ENCODE assay signal across 25 cellular contexts in genomic region chr4:80155286-80155982, GRCh38. TPM values are rescaled to one million over a fixed set of nuclear protein-coding genes. Genes with fewer than 3 reads are reported as not detected.
DNase-seq lines count a peak whose midpoint lies in the region; ATAC-seq and TF ChIP-seq lines count a peak whose summit lies in the region.
"Had no signal": no experiment of that assay in that cellular context is flagged by ENCODE, and none has a peak within 500 bp of the region (broad histone marks: within the 10 kb centered on the region; RNA-seq: fewer than 3 reads in every experiment).

No MANE protein-coding gene starts in this region.

- H3K9me3 ChIP-seq in A673 (ENCODE audit: low read depth, low read length, poor library complexity, severe bottlenecking) (no peaks in the 10 kb centered on the region), right lobe of liver (no peaks in the 10 kb centered on the region)
- no peaks in the 10 kb centered on the region for H3K9me3 ChIP-seq in naive thymus-derived CD4-positive, alpha-beta T cell (ENCODE audit: control insufficient read depth in 2 of 3, low read length in 3 of 3)
- H3K9me3 ChIP-seq: BE2C, transverse colon had no signal

- no peak overlapping the region for H3K4me3 ChIP-seq in A673 (ENCODE audit: low read depth, low read length, poor library complexity, severe bottlenecking)
- H3K4me3 ChIP-seq in right lobe of liver, result no peak overlapping the region
- H3K4me3 ChIP-seq in naive thymus-derived CD4-positive, alpha-beta T cell (ENCODE audit: low read length), result no peak overlapping the region
- H3K4me3 ChIP-seq: skin epidermis, transverse colon had no signal

- BruUV-seq in A673 (replicated peaks; lab: Mats Ljungman, UMichigan), result no TSS peak

- TF ChIP-seq CTCF in A673 (conservative IDR thresholded peaks at IDR 0.05; ENCODE audit: low read depth, low read length), result no peak
- no peak for TF ChIP-seq CTCF in right lobe of liver (IDR thresholded peaks at IDR 0.05)

- H3K36me3 ChIP-seq in A673 (ENCODE audit: insufficient read depth, low read length, poor library complexity, severe bottlenecking), result no peaks in the 10 kb centered on the region
- H3K36me3 ChIP-seq in right lobe of liver, result no peaks in the 10 kb centered on the region
- no peaks in the 10 kb centered on the region for H3K36me3 ChIP-seq in naive thymus-derived CD4-positive, alpha-beta T cell (ENCODE audit: control insufficient read depth in 2 of 3, insufficient read depth in 3 of 3, low read length in 3 of 3)
- H3K36me3 ChIP-seq: BE2C, transverse colon had no signal

- peaks cover 39% of the 10 kb centered on the region for H3K4me1 Mint-ChIP-seq in stimulated activated naive CD8-positive, alpha-beta T cell treated with anti-CD3 and anti-CD28 coated beads, Interleukin-15, Interleukin-2, amounts not matched to agents 100 ng/mL and 50 ng/mL, for 24 hours (ENCODE audit: low read depth)
- H3K4me1 Mint-ChIP-seq in stimulated activated naive CD8-positive, alpha-beta T cell treated with anti-CD3 and anti-CD28 coated beads, Interleukin-15, amount 100 ng/mL, for 72 hours, result peaks cover 29% of the 10 kb centered on the region
- peaks cover 0 to 14% (median 10%) of the 10 kb centered on the region in 7 donors for H3K4me1 Mint-ChIP-seq in naive thymus-derived CD4-positive, alpha-beta T cell
- H3K4me1 Mint-ChIP-seq: activated B cell treated with CpG ODN at 0.5 μM for 24 hours; activated naive CD8-positive, alpha-beta T cell treated with anti-CD3 and anti-CD28 coated beads, Interleukin-2, amount 10 ng/mL, durations not matched to agents 7 days and 5 days; central memory CD8-positive, alpha-beta T cell; natural killer cell had no signal

- peak overlapping the region; percentile 91 for H3K27ac Mint-ChIP-seq in stimulated activated naive CD8-positive, alpha-beta T cell treated with anti-CD3 and anti-CD28 coated beads, Interleukin-15, Interleukin-2, amounts not matched to agents 100 ng/mL and 50 ng/mL, for 24 hours
- no peak overlapping the region for H3K27ac Mint-ChIP-seq in stimulated activated naive CD8-positive, alpha-beta T cell treated with anti-CD3 and anti-CD28 coated beads, Interleukin-15, amount 100 ng/mL, for 72 hours
- no peak overlapping the region for H3K27ac Mint-ChIP-seq in naive thymus-derived CD4-positive, alpha-beta T cell
- H3K27ac Mint-ChIP-seq: activated B cell treated with CpG ODN at 0.5 μM for 24 hours; activated naive CD8-positive, alpha-beta T cell treated with anti-CD3 and anti-CD28 coated beads, Interleukin-2, amount 10 ng/mL, durations not matched to agents 7 days and 5 days; natural killer cell had no signal

- no peak for DNase-seq in stimulated activated naive CD8-positive, alpha-beta T cell treated with anti-CD3 and anti-CD28 coated beads, Interleukin-15, amount 100 ng/mL, for 72 hours
- DNase-seq in NCI-H446 (lab: John Stamatoyannopoulos, UW) (peak; percentile 27 to 54), dedifferentiated amniotic fluid mesenchymal stem cell (ENCODE audit: extremely low spot score) (peak; percentile 23), A673 (ENCODE audit: low spot score) (no peak), right lobe of liver (no peak)
- DNase-seq in naive thymus-derived CD4-positive, alpha-beta T cell, result no peak
- DNase-seq: ACHN; activated B cell treated with CpG ODN at 0.5 μM for 24 hours; activated CD4-positive, alpha-beta T cell treated with anti-CD3 and anti-CD28 coated beads, Interleukin-2, amount 50 U/mL, for 4 hours; activated CD8-positive, alpha-beta memory T cell treated with anti-CD3 and anti-CD28 coated beads, Interleukin-2, amount 50 U/mL, for 48 hours; activated naive CD8-positive, alpha-beta T cell treated with anti-CD3 and anti-CD28 coated beads, Interleukin-2, amount 10 ng/mL, durations not matched to agents 7 days and 5 days; BE2C; dermis blood vessel endothelial cell; DND-41; KBM-7; midbrain; natural killer cell; SIG-M5; stimulated activated CD4-positive, alpha-beta T cell treated with anti-CD3 and anti-CD28 coated beads, Interleukin-2, amount 100 ng/mL, for 24 hours; transverse colon had no signal

- H3K27me3 ChIP-seq in A673 (replicated peaks; ENCODE audit: insufficient read depth, low read depth, low read length, poor library complexity), result no peaks in the 10 kb centered on the region
- H3K27me3 ChIP-seq in right lobe of liver, result no peaks in the 10 kb centered on the region
- H3K27me3 ChIP-seq in naive thymus-derived CD4-positive, alpha-beta T cell (ENCODE audit: control insufficient read depth in 2 of 2, insufficient read depth in 2 of 2, low read length in 2 of 2), result no peaks in the 10 kb centered on the region
- H3K27me3 ChIP-seq: BE2C, transverse colon had no signal

- peaks cover 4% of the 10 kb centered on the region for H3K9me3 Mint-ChIP-seq in stimulated activated naive CD8-positive, alpha-beta T cell treated with anti-CD3 and anti-CD28 coated beads, Interleukin-15, Interleukin-2, amounts not matched to agents 100 ng/mL and 50 ng/mL, for 24 hours
- peaks cover 9 to 20% of the 10 kb centered on the region in 2 donors for H3K9me3 Mint-ChIP-seq in stimulated activated naive CD8-positive, alpha-beta T cell treated with anti-CD3 and anti-CD28 coated beads, Interleukin-15, amount 100 ng/mL, for 72 hours
- H3K9me3 Mint-ChIP-seq in naive thymus-derived CD4-positive, alpha-beta T cell, result peaks cover 0 to 7% (median 3%) of the 10 kb centered on the region in 11 donors
- H3K9me3 Mint-ChIP-seq: activated B cell treated with CpG ODN at 0.5 μM for 24 hours; central memory CD8-positive, alpha-beta T cell; natural killer cell had no signal

- CTCF ChIA-PET in A673 (lab: Charles Lee), result no interaction called here
- CTCF ChIA-PET in naive thymus-derived CD4-positive, alpha-beta T cell (lab: Charles Lee), result interaction anchor here (1.0 kb wide), 1 partner anchor 17 kb away, joined by 6 read pairs; no protein-coding TSS in a partner anchor

- no peaks in the 10 kb centered on the region for H3K27me3 Mint-ChIP-seq in stimulated activated naive CD8-positive, alpha-beta T cell treated with anti-CD3 and anti-CD28 coated beads, Interleukin-15, Interleukin-2, amounts not matched to agents 100 ng/mL and 50 ng/mL, for 24 hours
- H3K27me3 Mint-ChIP-seq in stimulated activated naive CD8-positive, alpha-beta T cell treated with anti-CD3 and anti-CD28 coated beads, Interleukin-15, amount 100 ng/mL, for 72 hours, result no peaks in the 10 kb centered on the region
- peaks cover 0 to 4% (median 0%) of the 10 kb centered on the region in 5 donors for H3K27me3 Mint-ChIP-seq in naive thymus-derived CD4-positive, alpha-beta T cell
- H3K27me3 Mint-ChIP-seq: activated B cell treated with CpG ODN at 0.5 μM for 24 hours; activated naive CD8-positive, alpha-beta T cell treated with anti-CD3 and anti-CD28 coated beads, Interleukin-2, amount 10 ng/mL, durations not matched to agents 7 days and 5 days; central memory CD8-positive, alpha-beta T cell had no signal

- no peak overlapping the region for H3K4me3 Mint-ChIP-seq in stimulated activated naive CD8-positive, alpha-beta T cell treated with anti-CD3 and anti-CD28 coated beads, Interleukin-15, Interleukin-2, amounts not matched to agents 100 ng/mL and 50 ng/mL, for 24 hours
- no peak overlapping the region for H3K4me3 Mint-ChIP-seq in stimulated activated naive CD8-positive, alpha-beta T cell treated with anti-CD3 and anti-CD28 coated beads, Interleukin-15, amount 100 ng/mL, for 72 hours
- no peak overlapping the region for H3K4me3 Mint-ChIP-seq in naive thymus-derived CD4-positive, alpha-beta T cell
- H3K4me3 Mint-ChIP-seq: activated B cell treated with CpG ODN at 0.5 μM for 24 hours; activated naive CD8-positive, alpha-beta T cell treated with anti-CD3 and anti-CD28 coated beads, Interleukin-2, amount 10 ng/mL, durations not matched to agents 7 days and 5 days; central memory CD8-positive, alpha-beta T cell; natural killer cell had no signal

- no peak overlapping the region for H3K27ac ChIP-seq in A673 (ENCODE audit: low read depth, low read length, poor library complexity, severe bottlenecking)
- no peak overlapping the region for H3K27ac ChIP-seq in right lobe of liver
- H3K27ac ChIP-seq in naive thymus-derived CD4-positive, alpha-beta T cell (ENCODE audit: low read depth, low read length), result no peak overlapping the region
- H3K27ac ChIP-seq: skin epidermis, transverse colon had no signal

- no peak for TF ChIP-seq POLR2A in right lobe of liver (IDR thresholded peaks at IDR 0.05)

- POLR2A ChIA-PET in A673 (lab: Charles Lee; ENCODE audit: low non-redundant PET), result no interaction called here
- POLR2A ChIA-PET in naive thymus-derived CD4-positive, alpha-beta T cell (lab: Charles Lee), result interaction anchor here (1.5 to 2.5 kb wide), 2 partner anchors 11 to 27 kb away, joined by 3 to 10 read pairs; no protein-coding TSS in a partner anchor

- WGBS in right lobe of liver (ENCODE audit: insufficient coverage, low coverage, low lambda C conversion rate, missing lambda C conversion rate), result 28% methylated on average over 2 of the region's 2 CpGs

- no peaks in the 10 kb centered on the region for H3K36me3 Mint-ChIP-seq in stimulated activated naive CD8-positive, alpha-beta T cell treated with anti-CD3 and anti-CD28 coated beads, Interleukin-15, Interleukin-2, amounts not matched to agents 100 ng/mL and 50 ng/mL, for 24 hours (ENCODE audit: low read depth)
- peaks cover 0 to 10% (median 6%) of the 10 kb centered on the region in 5 donors for H3K36me3 Mint-ChIP-seq in naive thymus-derived CD4-positive, alpha-beta T cell
- H3K36me3 Mint-ChIP-seq: activated naive CD8-positive, alpha-beta T cell treated with anti-CD3 and anti-CD28 coated beads, Interleukin-2, amount 10 ng/mL, durations not matched to agents 7 days and 5 days; natural killer cell had no signal

- ATAC-seq in stimulated activated naive CD8-positive, alpha-beta T cell treated with anti-CD3 and anti-CD28 coated beads, Interleukin-15, amount 100 ng/mL, for 72 hours, result no peak
- ATAC-seq in right lobe of liver (no peak), GM18502 (IDR thresholded peaks at IDR 0.05; ENCODE audit: poor library complexity, unreplicated experiment) (no peak)
- no peak for ATAC-seq in naive thymus-derived CD4-positive, alpha-beta T cell
- ATAC-seq: natural killer cell, Panc1 had no signal

- intact Hi-C loops in A673 (cut with micrococcal nuclease; ENCODE audit: unreplicated experiment) (no loop called here), right lobe of liver (cut with DNase I) (no loop called here)
- intact Hi-C loops in naive thymus-derived CD4-positive, alpha-beta T cell (cut with micrococcal nuclease), result loop anchor here (2.0 kb wide), 2 partner anchors 17 to 25 kb away; no protein-coding TSS in a partner anchor

- no peaks in the 10 kb centered on the region for H3K4me1 ChIP-seq in A673 (ENCODE audit: insufficient read depth, low read length, poor library complexity, severe bottlenecking)
- H3K4me1 ChIP-seq in right lobe of liver, result no peaks in the 10 kb centered on the region
- no peaks in the 10 kb centered on the region for H3K4me1 ChIP-seq in naive thymus-derived CD4-positive, alpha-beta T cell (ENCODE audit: control insufficient read depth in 2 of 2, insufficient read depth in 2 of 2, low read length in 2 of 2)
- H3K4me1 ChIP-seq: transverse colon had no signal

RNA-seq across cellular contexts. Expression of gene PRDM8, which starts 41.9 kb away (rescaled TPM):
- total RNA-seq in A673 (2021) (0.09 TPM in 1 of 2 replicates, not detected in the other), right lobe of liver (under 1 TPM in 5 of 6 experiments, not detected in 1; 0.07 to 0.37 (median 0.12) TPM)
- total RNA-seq in naive thymus-derived CD4-positive, alpha-beta T cell, result 10 to 100 TPM in 3 of 5 experiments, 1 to 10 TPM in 2; 4.2 to 13.7 (median 10.4) TPM
- 1 to 10 TPM; 1.3 to 2.5 TPM for polyA plus RNA-seq in naive thymus-derived CD4-positive, alpha-beta T cell

Comparison
In these comparisons a context has a peak if more than half of its experiments do, and no peak if none do; other contexts are left out.
1. DNase-seq: peak in NCI-H446 (2 of 2) and dedifferentiated amniotic fluid mesenchymal stem cell (single experiment); none in stimulated activated naive CD8-positive, alpha-beta T cell treated with anti-CD3 and anti-CD28 coated beads, Interleukin-15, amount 100 ng/mL, for 72 hours (0 of 2), A673 (single experiment), right lobe of liver (0 of 3) and naive thymus-derived CD4-positive, alpha-beta T cell (0 of 9).
2. intact Hi-C loops: an anchor here in naive thymus-derived CD4-positive, alpha-beta T cell (2.0 kb wide); none called in A673 and right lobe of liver.